21 cellular contexts compared by ENCODE assay signal in genomic region chr1:214923516-214923915, GRCh38.
DNase-seq lines count a peak whose midpoint lies in the region; ATAC-seq, FAIRE-seq and TF ChIP-seq lines count a peak whose summit lies in the region.
"Had no signal": no experiment of that assay in that cellular context is flagged by ENCODE, and none has a peak within 500 bp of the region (broad histone marks: within the 10 kb centered on the region; RNA-seq: fewer than 3 reads in every experiment).

No MANE protein-coding gene starts in this region.

- H3K4me3 ChIP-seq in HepG2 (replicated peaks in 1 of 3; ENCODE audit: insufficient read depth in 1 of 3, low read depth in 2 of 3, low read length in 3 of 3), result no peak overlapping the region
- no peak overlapping the region for H3K4me3 ChIP-seq in left ventricle myocardium inferior

- no peaks in the 10 kb centered on the region for H4K20me1 ChIP-seq in HepG2 (ENCODE audit: insufficient read depth, low read length)

- intact Hi-C loops in HepG2 (cut with micrococcal nuclease; ENCODE audit: unreplicated experiment), result no loop called here
- intact Hi-C loops in left ventricle myocardium inferior (cut with micrococcal nuclease), result no loop called here

- H3K4me1 ChIP-seq in HepG2 (ENCODE audit: insufficient read depth, low read length) (no peaks in the 10 kb centered on the region), left ventricle myocardium inferior (no peaks in the 10 kb centered on the region)

- H3K4me2 ChIP-seq in HepG2 (ENCODE audit: low read depth, low read length), result no peak overlapping the region

- no peak for DNase-seq in GM12891 (ENCODE audit: insufficient read length, low spot score)
- DNase-seq in RPMI8226, result peak; percentile 18
- no peak for DNase-seq in HK-2 (ENCODE audit: unreplicated experiment)
- no peak for DNase-seq in HepG2 (ENCODE audit: low spot score)
- no peak for DNase-seq in left ventricle myocardium inferior
- DNase-seq: CD8-positive, alpha-beta T cell; DMS53; KBM-7; NCI-H1048; NCI-H1436; NCI-H2029; NCI-H2171; NCI-H446 treated with DMSO at 0.1 percent for 48 hours; PC-3; SIG-M5; T1000 had no signal

- H3K36me3 ChIP-seq in HepG2 (replicated peaks in 1 of 2; ENCODE audit: control insufficient read depth in 1 of 2, insufficient read depth in 2 of 2, low read length in 2 of 2) (no peaks in the 10 kb centered on the region), left ventricle myocardium inferior (no peaks in the 10 kb centered on the region)

- H3K9ac ChIP-seq in HepG2 (ENCODE audit: insufficient read depth, low read depth, low read length), result no peak overlapping the region

- H3K27me3 ChIP-seq in HepG2 (ENCODE audit: control insufficient read depth in 1 of 2, insufficient read depth in 2 of 2, low read length in 2 of 2) (no peaks in the 10 kb centered on the region), left ventricle myocardium inferior (ENCODE audit: low read depth) (no peaks in the 10 kb centered on the region)

- no peak overlapping the region for H2AFZ ChIP-seq in HepG2 (ENCODE audit: low read length)

- TF ChIP-seq RAD21 in HepG2 (CRISPR knock-in tag; IDR thresholded peaks at IDR 0.05), result no peak

- POLR2A ChIA-PET in HepG2 (lab: Yijun Ruan, JAX), result no interaction called here

- no peaks in the 10 kb centered on the region for H3K9me3 ChIP-seq in HepG2 (ENCODE audit: low read length)
- no peaks in the 10 kb centered on the region for H3K9me3 ChIP-seq in left ventricle myocardium inferior (replicated peaks)

- FAIRE-seq in GM12891 (lab: Jason Lieb, UNC) (no peak), HepG2 (lab: Jason Lieb, UNC) (no peak)
- FAIRE-seq: A204.1 had no signal

- H3K79me2 ChIP-seq in HepG2 (ENCODE audit: insufficient read depth, low read length), result no peaks in the 10 kb centered on the region

- TF ChIP-seq POLR2A in GM12891 (IDR thresholded peaks at IDR 0.05; ENCODE audit: low read depth, low read length), result no peak
- no peak for TF ChIP-seq POLR2A in HepG2 (IDR thresholded peaks at IDR 0.05; ENCODE audit: insufficient read depth in 1 of 2, low read depth in 2 of 2, low read length in 2 of 2)

- no TSS peak for BruUV-seq in HepG2 (replicated peaks; lab: Mats Ljungman, UMichigan)

- ATAC-seq in GM21515 (IDR thresholded peaks at IDR 0.05; ENCODE audit: unreplicated experiment) (peak; percentile 46), HG03520 (IDR thresholded peaks at IDR 0.05; ENCODE audit: unreplicated experiment) (peak; percentile 39), GM18861 (IDR thresholded peaks at IDR 0.05; ENCODE audit: unreplicated experiment) (no peak), HepG2 (no peak)
- ATAC-seq: CD8-positive, alpha-beta T cell; PC-3 had no signal

- no peak for TF ChIP-seq EP300 in HepG2 (IDR thresholded peaks at IDR 0.05; ENCODE audit: low read depth in 2 of 2, low read length in 2 of 2)
- TF ChIP-seq EP300 in HepG2 (CRISPR knock-in tag; IDR thresholded peaks at IDR 0.05; ENCODE audit: borderline replicate concordance), result no peak

- H3K27ac ChIP-seq in HepG2 (ENCODE audit: extremely low read length, insufficient read depth, low read length), result no peak overlapping the region
- H3K27ac ChIP-seq in left ventricle myocardium inferior (replicated peaks), result no peak overlapping the region
- H3K27ac ChIP-seq: RWPE1 had no signal

- TF ChIP-seq CTCF in HepG2 (CRISPR knock-in tag; IDR thresholded peaks at IDR 0.05) (no peak), left ventricle myocardium inferior (IDR thresholded peaks at IDR 0.05; ENCODE audit: borderline replicate concordance) (no peak)

- in situ Hi-C loops in HepG2 (cut with HindIII; ENCODE audit: extremely low pct_ligation_motif_present, low pct_unique_long_range_greater_than_20kb), result no loop called here

- CTCF ChIA-PET in HepG2 (lab: Yijun Ruan, JAX; ENCODE audit: low intra/inter-chr PET ratio, low total read pairs), result no interaction called here

TF ChIP-seq in GM12891, 5 proteins besides CTCF, POLR2A, EP300 and RAD21:
- TF ChIP-seq SPI1 (IDR thresholded peaks at IDR 0.05; ENCODE audit: low read depth, low read length) (peak; percentile 69), POU2F2 (IDR thresholded peaks at IDR 0.05; ENCODE audit: low read depth, low read length) (no peak), POLR2AphosphoS5 (IDR thresholded peaks at IDR 0.05; ENCODE audit: low read depth, low read length) (no peak), PAX5 (IDR thresholded peaks at IDR 0.05; ENCODE audit: insufficient read depth, low read length, severe bottlenecking) (no peak), TAF1 (IDR thresholded peaks at IDR 0.05; ENCODE audit: low read depth, low read length) (no peak)

TF ChIP-seq in HepG2, 621 proteins besides CTCF, POLR2A, EP300 and RAD21:
- TF ChIP-seq ZNF124 (CRISPR knock-in tag; IDR thresholded peaks at IDR 0.05), result no peak
- no peak for TF ChIP-seq HOXA5 (CRISPR knock-in tag; IDR thresholded peaks at IDR 0.05)
- TF ChIP-seq ZFAT (CRISPR knock-in tag; conservative IDR thresholded peaks at IDR 0.05), result no peak
- no peak for TF ChIP-seq REL (CRISPR knock-in tag; conservative IDR thresholded peaks at IDR 0.05)
- TF ChIP-seq SRY (CRISPR knock-in tag; IDR thresholded peaks at IDR 0.05), result no peak
- no peak for TF ChIP-seq ISX (CRISPR knock-in tag; conservative IDR thresholded peaks at IDR 0.05)
- no peak for TF ChIP-seq TBP (CRISPR knock-in tag; IDR thresholded peaks at IDR 0.05)
- TF ChIP-seq ZFP36 (IDR thresholded peaks at IDR 0.05; ENCODE audit: borderline replicate concordance, low read depth, low read length, partially characterized antibody), result no peak
- TF ChIP-seq SKIL (CRISPR knock-in tag; IDR thresholded peaks at IDR 0.05; ENCODE audit: borderline replicate concordance), result no peak
- TF ChIP-seq HBP1 (CRISPR knock-in tag; IDR thresholded peaks at IDR 0.05; ENCODE audit: low read depth), result no peak
- TF ChIP-seq ZNF614 (CRISPR knock-in tag; IDR thresholded peaks at IDR 0.05; ENCODE audit: borderline replicate concordance), result no peak

Comparison
In these comparisons a context has a peak if more than half of its experiments do, and no peak if none do; other contexts are left out.
1. ATAC-seq: peak in GM21515 (single experiment) and HG03520 (single experiment); none in GM18861 (single experiment) and HepG2 (single experiment).